ENCODE assay signal across 18 cellular contexts in genomic region chr5:126659805-126660483, GRCh38. TPM values are rescaled to one million over a fixed set of nuclear protein-coding genes. Genes with fewer than 3 reads are reported as not detected.
DNase-seq lines count a peak whose midpoint lies in the region; ATAC-seq and TF ChIP-seq lines count a peak whose summit lies in the region.
"Had no signal": no experiment of that assay in that cellular context is flagged by ENCODE, and none has a peak within 500 bp of the region (broad histone marks: within the 10 kb centered on the region; RNA-seq: fewer than 3 reads in every experiment).

No MANE protein-coding gene starts in this region.

- H3K27ac Mint-ChIP-seq in endodermal cell, result no peak overlapping the region
- H3K27ac Mint-ChIP-seq in natural killer cell treated with Interleukin-12 subunit alpha and Interleukin-12 subunit beta and Interleukin-15 and Interleukin-18, amount 100 ng/mL, for 72 hours, result peak overlapping the region in 1 of 2 donors; percentile 47
- H3K27ac Mint-ChIP-seq: activated naive CD8-positive, alpha-beta T cell; H9 had no signal

- H3K9ac ChIP-seq in endodermal cell (ENCODE audit: extremely low read depth, low read length, poor library complexity, severe bottlenecking), result no peak overlapping the region

- ATAC-seq in GM18502 (IDR thresholded peaks at IDR 0.05; ENCODE audit: poor library complexity, unreplicated experiment) (peak; percentile 76), HG02759 (IDR thresholded peaks at IDR 0.05; ENCODE audit: unreplicated experiment) (peak; percentile 66), GM18520 (IDR thresholded peaks at IDR 0.05; ENCODE audit: unreplicated experiment) (no peak)
- ATAC-seq in natural killer cell treated with Interleukin-12 subunit alpha and Interleukin-12 subunit beta and Interleukin-15 and Interleukin-18, amount 100 ng/mL, for 72 hours, result no peak
- ATAC-seq: heart right ventricle, left cardiac atrium had no signal

- CTCF ChIA-PET in A673 (lab: Charles Lee), result interaction anchor here (0.6 kb wide), 1 partner anchor 72 kb away, joined by 3 read pairs; no protein-coding TSS in a partner anchor

- no peak overlapping the region for H3K4me3 Mint-ChIP-seq in endodermal cell
- H3K4me3 Mint-ChIP-seq in natural killer cell treated with Interleukin-12 subunit alpha and Interleukin-12 subunit beta and Interleukin-15 and Interleukin-18, amount 100 ng/mL, for 72 hours, result no peak overlapping the region
- H3K4me3 Mint-ChIP-seq: activated naive CD8-positive, alpha-beta T cell; H9 had no signal

- BruUV-seq in A673 (replicated peaks; lab: Mats Ljungman, UMichigan), result no TSS peak

- DNase-seq in A673 (ENCODE audit: low spot score), result no peak
- DNase-seq in MV-4-11 (lab: John Stamatoyannopoulos, UW), result peak; percentile 63
- DNase-seq in endodermal cell, result no peak
- DNase-seq in stimulated activated CD4-positive, alpha-beta T cell treated with anti-CD3 and anti-CD28 coated beads, Interleukin-12 subunit alpha, Interleukin-12 subunit beta, amount 100 ng/mL, for 4 hours, result no peak
- DNase-seq in natural killer cell treated with Interleukin-12 subunit alpha and Interleukin-12 subunit beta and Interleukin-15 and Interleukin-18, amount 100 ng/mL, for 72 hours (ENCODE audit: low spot score), result no peak
- DNase-seq: activated CD4-positive, alpha-beta T cell treated with anti-CD3 and anti-CD28 coated beads, Interleukin-2, amount 50 U/mL, for 4 hours; AML-193; DMS79 treated with DMSO at 0.1 percent for 48 hours; H9; heart right ventricle; KG1; left cardiac atrium; NCI-H2081 had no signal

- H3K36me3 ChIP-seq in A673 (ENCODE audit: insufficient read depth, low read length, poor library complexity, severe bottlenecking) (no peaks in the 10 kb centered on the region), endodermal cell (ENCODE audit: control insufficient read depth, insufficient read depth, low read length) (no peaks in the 10 kb centered on the region)
- H3K36me3 ChIP-seq: heart right ventricle, right atrium auricular region had no signal

- H3K36me3 Mint-ChIP-seq in endodermal cell (ENCODE audit: low read depth), result no peaks in the 10 kb centered on the region
- no peaks in the 10 kb centered on the region for H3K36me3 Mint-ChIP-seq in natural killer cell treated with Interleukin-12 subunit alpha and Interleukin-12 subunit beta and Interleukin-15 and Interleukin-18, amount 100 ng/mL, for 72 hours
- H3K36me3 Mint-ChIP-seq: activated naive CD8-positive, alpha-beta T cell had no signal

- H3K4me1 Mint-ChIP-seq in endodermal cell, result peaks cover 9% of the 10 kb centered on the region
- peaks cover 0 to 5% of the 10 kb centered on the region in 2 donors for H3K4me1 Mint-ChIP-seq in natural killer cell treated with Interleukin-12 subunit alpha and Interleukin-12 subunit beta and Interleukin-15 and Interleukin-18, amount 100 ng/mL, for 72 hours (ENCODE audit: low read depth in 2 of 2)

- no peaks in the 10 kb centered on the region for H3K9me3 Mint-ChIP-seq in endodermal cell
- H3K9me3 Mint-ChIP-seq in natural killer cell treated with Interleukin-12 subunit alpha and Interleukin-12 subunit beta and Interleukin-15 and Interleukin-18, amount 100 ng/mL, for 72 hours, result no peaks in the 10 kb centered on the region
- H3K9me3 Mint-ChIP-seq: H9 had no signal

- H3K9me3 ChIP-seq in A673 (ENCODE audit: low read depth, low read length, poor library complexity, severe bottlenecking) (no peaks in the 10 kb centered on the region), endodermal cell (ENCODE audit: control insufficient read depth, low read length) (no peaks in the 10 kb centered on the region)
- H3K9me3 ChIP-seq: heart right ventricle, right atrium auricular region had no signal

- H3K27me3 Mint-ChIP-seq in endodermal cell (ENCODE audit: insufficient read depth), result no peaks in the 10 kb centered on the region
- peaks cover 10 to 11% of the 10 kb centered on the region in 2 donors for H3K27me3 Mint-ChIP-seq in natural killer cell treated with Interleukin-12 subunit alpha and Interleukin-12 subunit beta and Interleukin-15 and Interleukin-18, amount 100 ng/mL, for 72 hours

- no peaks in the 10 kb centered on the region for H3K27me3 ChIP-seq in A673 (replicated peaks; ENCODE audit: insufficient read depth, low read depth, low read length, poor library complexity)
- H3K27me3 ChIP-seq in endodermal cell (ENCODE audit: control insufficient read depth, insufficient read depth, low read length, poor library complexity, severe bottlenecking), result no peaks in the 10 kb centered on the region
- H3K27me3 ChIP-seq: right atrium auricular region had no signal

- H3K4me3 ChIP-seq in A673 (ENCODE audit: low read depth, low read length, poor library complexity, severe bottlenecking), result no peak overlapping the region
- H3K4me3 ChIP-seq in endodermal cell (ENCODE audit: low read length), result no peak overlapping the region
- H3K4me3 ChIP-seq: heart right ventricle, right atrium auricular region had no signal

- intact Hi-C loops in A673 (cut with micrococcal nuclease; ENCODE audit: unreplicated experiment), result loop anchor here (5.0 to 10.0 kb wide), 5 partner anchors 142 to 1545 kb away; no protein-coding TSS in a partner anchor

- WGBS in endodermal cell (ENCODE audit: insufficient coverage in 1 of 2, insufficient read length in 1 of 2), 2 experiments, result 95 to 100% methylated on average over 1 to 2 of the region's 2 CpGs

- POLR2A ChIA-PET in A673 (lab: Charles Lee; ENCODE audit: low non-redundant PET), result interaction anchor here (0.6 kb wide), 1 partner anchor 10 kb away, joined by 8 read pairs; no protein-coding TSS in a partner anchor

- H3K27ac ChIP-seq in A673 (ENCODE audit: low read depth, low read length, poor library complexity, severe bottlenecking) (peak overlapping the region; percentile 23), endodermal cell (ENCODE audit: low read depth, low read length) (no peak overlapping the region)
- H3K27ac ChIP-seq: heart right ventricle, right atrium auricular region had no signal

- TF ChIP-seq CTCF in A673 (conservative IDR thresholded peaks at IDR 0.05; ENCODE audit: low read depth, low read length) (no peak), endodermal cell (conservative IDR thresholded peaks at IDR 0.05) (no peak)

- peaks cover 14% of the 10 kb centered on the region for H3K4me1 ChIP-seq in A673 (ENCODE audit: insufficient read depth, low read length, poor library complexity, severe bottlenecking)
- H3K4me1 ChIP-seq in endodermal cell (ENCODE audit: control insufficient read depth, insufficient read depth, low read length), result no peaks in the 10 kb centered on the region
- H3K4me1 ChIP-seq: heart right ventricle, right atrium auricular region had no signal

RNA-seq across cellular contexts. Expression of gene PHAX, which starts 59.2 kb away (rescaled TPM):
- total RNA-seq in A673 (2021) (71.3 and 73.1 TPM in 2 replicates), endodermal cell (10 to 100 TPM; 49.9 to 54.1 TPM)
- 43.9 TPM for polyA plus RNA-seq in endodermal cell (2013, experiment 1 of 2)
- 41.0 TPM for polyA plus RNA-seq in endodermal cell (2013, experiment 2 of 2)
- total RNA-seq in natural killer cell treated with Interleukin-12 subunit alpha and Interleukin-12 subunit beta and Interleukin-15 and Interleukin-18, amount 100 ng/mL, for 72 hours, result 10 to 100 TPM; 31.5 to 37.7 TPM

Comparison
In these comparisons a context has a peak if more than half of its experiments do, and no peak if none do; other contexts are left out.
1. ATAC-seq: peak in GM18502 (single experiment) and HG02759 (single experiment); none in GM18520 (single experiment) and natural killer cell treated with Interleukin-12 subunit alpha and Interleukin-12 subunit beta and Interleukin-15 and Interleukin-18, amount 100 ng/mL, for 72 hours (0 of 2).